In genomic region chr2:97663962-97664635, GRCh38 we compare ENCODE assay signal across 1 cellular context.
TF ChIP-seq lines count a peak whose summit lies in the region.

TSS of gene ACTR1B (minus strand) at chr2:97664044. CDS start at chr2:97663890, 154 bp downstream.

TF ChIP-seq in HepG2, 621 proteins besides CTCF, POLR2A, EP300 and RAD21 (continued from another document and continues in another):
- TF ChIP-seq REST (IDR thresholded peaks at IDR 0.05; ENCODE audit: borderline replicate concordance in 1 of 2, low read depth in 1 of 2, low read length in 2 of 2) (no peak), ZGPAT (CRISPR knock-in tag; IDR thresholded peaks at IDR 0.05) (peak; percentile 60), EZH2 (conservative IDR thresholded peaks at IDR 0.05; ENCODE audit: low read depth, low read length) (no peak), ZBTB3 (CRISPR knock-in tag; IDR thresholded peaks at IDR 0.05; ENCODE audit: borderline replicate concordance, low read depth) (no peak), ZFP62 (CRISPR knock-in tag; IDR thresholded peaks at IDR 0.05) (no peak), ZNF431 (CRISPR knock-in tag; IDR thresholded peaks at IDR 0.05; ENCODE audit: borderline replicate concordance, low read depth) (no peak), ZFP36 (IDR thresholded peaks at IDR 0.05; ENCODE audit: borderline replicate concordance, low read depth, low read length, partially characterized antibody) (no peak), CSRNP2 (CRISPR knock-in tag; conservative IDR thresholded peaks at IDR 0.05; ENCODE audit: low read depth) (no peak), PHF8 (CRISPR knock-in tag; IDR thresholded peaks at IDR 0.05) (peak; percentile 71), ZNF777 (CRISPR knock-in tag; IDR thresholded peaks at IDR 0.05) (peak; percentile 40; the same call in 1 of the 2 replicates), CENPX (CRISPR knock-in tag; IDR thresholded peaks at IDR 0.05) (no peak), NFAT5 (CRISPR knock-in tag; IDR thresholded peaks at IDR 0.05) (no peak; the same call in 1 of the 2 replicates), MXD3 (CRISPR knock-in tag; IDR thresholded peaks at IDR 0.05) (peak; percentile 86; the same call in 1 of the 2 replicates), SIN3A (IDR thresholded peaks at IDR 0.05; ENCODE audit: borderline replicate concordance, low read depth, low read length) (peak; percentile 20; the same call in 1 of the 2 replicates), HDAC6 (IDR thresholded peaks at IDR 0.05; ENCODE audit: low read depth, low read length) (no peak), SAP130 (CRISPR knock-in tag; IDR thresholded peaks at IDR 0.05; ENCODE audit: low read depth) (peak; percentile 76; the same call in 1 of the 2 replicates), ZNF44 (CRISPR knock-in tag; IDR thresholded peaks at IDR 0.05) (no peak), ZNF329 (CRISPR knock-in tag; IDR thresholded peaks at IDR 0.05; ENCODE audit: low read depth) (no peak), POLR2G (IDR thresholded peaks at IDR 0.05; ENCODE audit: low read depth, low read length) (peak; percentile 89), ZNF124 (CRISPR knock-in tag; IDR thresholded peaks at IDR 0.05) (peak; percentile 68; the same call in 1 of the 2 replicates), HNRNPUL1 (IDR thresholded peaks at IDR 0.05; ENCODE audit: low read depth, low read length) (no peak), YEATS4 (CRISPR knock-in tag; IDR thresholded peaks at IDR 0.05; ENCODE audit: borderline replicate concordance) (peak; percentile 48; the same call in 1 of the 2 replicates), ZSCAN9 (CRISPR knock-in tag; IDR thresholded peaks at IDR 0.05; ENCODE audit: borderline replicate concordance) (0 out of 2 replicates have a peak, but pooled peaks have one; percentile 61), KDM6A (CRISPR knock-in tag; IDR thresholded peaks at IDR 0.05; ENCODE audit: low read depth) (no peak), SIN3B (IDR thresholded peaks at IDR 0.05; ENCODE audit: low read length) (no peak), MYNN (CRISPR knock-in tag; IDR thresholded peaks at IDR 0.05; ENCODE audit: low read depth) (no peak), PREB (CRISPR knock-in tag; IDR thresholded peaks at IDR 0.05) (no peak), IKZF4 (CRISPR knock-in tag; IDR thresholded peaks at IDR 0.05; ENCODE audit: borderline replicate concordance, low read depth, not compliant biosample characterization) (no peak), TFAP4 (IDR thresholded peaks at IDR 0.05; ENCODE audit: borderline replicate concordance, low read depth) (no peak; the same call in 1 of the 2 replicates), CEBPB (IDR thresholded peaks at IDR 0.05; ENCODE audit: borderline replicate concordance, low read depth, low read length) (peak; percentile 43; the same call in 1 of the 2 replicates), U2AF1 (optimal IDR thresholded peaks at IDR 0.05; ENCODE audit: low read depth, low read length) (peak; percentile 52), ESRRA (CRISPR knock-in tag; IDR thresholded peaks at IDR 0.05; ENCODE audit: low read depth) (no peak), ZNF24 (IDR thresholded peaks at IDR 0.05) (no peak), PRPF4 (IDR thresholded peaks at IDR 0.05; ENCODE audit: low read depth, low read length, poor library complexity, severe bottlenecking) (no peak), ZNF547 (CRISPR knock-in tag; IDR thresholded peaks at IDR 0.05) (no peak), ATRX (CRISPR knock-in tag; IDR thresholded peaks at IDR 0.05; ENCODE audit: borderline replicate concordance) (no peak), ELF3 (CRISPR knock-in tag; IDR thresholded peaks at IDR 0.05) (no peak), ZEB1 (IDR thresholded peaks at IDR 0.05; ENCODE audit: insufficient replicate concordance, low read depth) (peak; percentile 64), ZNF704 (CRISPR knock-in tag; IDR thresholded peaks at IDR 0.05; ENCODE audit: borderline replicate concordance) (peak; percentile 34; the same call in 1 of the 2 replicates), SMAD1 (CRISPR knock-in tag; IDR thresholded peaks at IDR 0.05; ENCODE audit: borderline replicate concordance, low read depth) (peak; percentile 92; the same call in 1 of the 2 replicates), HMGXB4 (CRISPR knock-in tag; IDR thresholded peaks at IDR 0.05; ENCODE audit: borderline replicate concordance in 1 of 2, low read depth in 1 of 2) (peak; percentile 57 to 80; a peak in 2 of 4 replicates), ATF3 (CRISPR knock-in tag; IDR thresholded peaks at IDR 0.05) (peak; percentile 97), ZNF562 (CRISPR knock-in tag; IDR thresholded peaks at IDR 0.05; ENCODE audit: borderline replicate concordance) (no peak), ZNF343 (CRISPR knock-in tag; IDR thresholded peaks at IDR 0.05) (no peak), ATF5 (CRISPR knock-in tag; IDR thresholded peaks at IDR 0.05; ENCODE audit: low read depth) (no peak)
